In genomic region chr10:132062641-132063390, GRCh38 we compare ENCODE assay signal across 25 cellular contexts. TPM values are rescaled to one million over a fixed set of nuclear protein-coding genes. Genes with fewer than 3 reads are reported as not detected.
A peak's percentile ranks its signal among the peaks of the same experiment; 100 is the strongest.
DNase-seq lines count a peak whose midpoint lies in the region; ATAC-seq and TF ChIP-seq lines count a peak whose summit lies in the region.
"Had no signal": no experiment of that assay in that cellular context is flagged by ENCODE, and none has a peak within 500 bp of the region (broad histone marks: within the 10 kb centered on the region; RNA-seq: fewer than 3 reads in every experiment).

No MANE protein-coding gene starts in this region.

- no peaks in the 10 kb centered on the region for H3K9me3 ChIP-seq in BLaER1
- no peaks in the 10 kb centered on the region for H3K9me3 ChIP-seq in Caco-2
- H3K9me3 ChIP-seq: ascending aorta, HAP-1, thoracic aorta had no signal

- no peaks in the 10 kb centered on the region for H3K36me3 Mint-ChIP-seq in stimulated activated naive B cell treated with anti-CD40 and anti-IgM and Interleukin-4, amounts not matched to agents 10 μg/mL and 1 μg/mL and 100 μg/mL, for 72 hours
- H3K36me3 Mint-ChIP-seq in Caco-2 (ENCODE audit: insufficient read depth, unreplicated experiment): no peaks in the 10 kb centered on the region
- H3K36me3 Mint-ChIP-seq: activated naive CD8-positive, alpha-beta T cell treated with anti-CD3 and anti-CD28 coated beads for 36 hours had no signal

- POLR2A ChIA-PET in Caco-2 (lab: Charles Lee): no interaction called here

- H3K36me3 ChIP-seq in BLaER1 (no peaks in the 10 kb centered on the region), H7 (replicated peaks; ENCODE audit: control insufficient read depth, insufficient read depth, low read length) (no peaks in the 10 kb centered on the region), Caco-2 (ENCODE audit: control insufficient read depth, insufficient read depth, low read length) (no peaks in the 10 kb centered on the region)
- H3K36me3 ChIP-seq: ascending aorta, HAP-1, thoracic aorta had no signal

- no TSS peak for BruUV-seq in Caco-2 (replicated peaks; lab: Mats Ljungman, UMichigan)

- no peak for ATAC-seq in stimulated activated naive B cell treated with anti-CD40 and anti-IgM and Interleukin-4, amounts not matched to agents 10 μg/mL and 1 μg/mL and 100 μg/mL, for 72 hours (replicated peaks)
- no peak for ATAC-seq in GM18858 (IDR thresholded peaks at IDR 0.05; ENCODE audit: unreplicated experiment)

- no peak overlapping the region for H3K4me3 ChIP-seq in BLaER1
- no peak overlapping the region for H3K4me3 ChIP-seq in H7 (ENCODE audit: insufficient read depth, low read depth, low read length)
- peak overlapping the region in 10 of 59 donors; percentile 15 to 84 (median 72) for H3K4me3 ChIP-seq in dorsolateral prefrontal cortex
- no peak overlapping the region for H3K4me3 ChIP-seq in Caco-2 (ENCODE audit: low read depth, low read length)
- H3K4me3 ChIP-seq: ascending aorta, HAP-1, lung, PC-9, skin epidermis, thoracic aorta had no signal

- peak overlapping the region; percentile 59 for H3K27ac Mint-ChIP-seq in stimulated activated naive B cell treated with anti-CD40 and anti-IgM and Interleukin-4, amounts not matched to agents 10 μg/mL and 1 μg/mL and 100 μg/mL, for 72 hours
- H3K27ac Mint-ChIP-seq in Caco-2 (ENCODE audit: unreplicated experiment): no peak overlapping the region
- H3K27ac Mint-ChIP-seq: activated naive CD8-positive, alpha-beta T cell treated with anti-CD3 and anti-CD28 coated beads for 36 hours; activated T-cell treated with anti-CD3 and anti-CD28 coated beads, Interleukin-2, amount 50 U/mL, for 24 hours; dendritic cell treated with granulocyte-macrophage colony-stimulating factor and Interleukin-4, amounts not matched to agents 40 ng/mL and 50 ng/mL, for 4 days; endodermal cell; nephron had no signal

- H3K4me1 ChIP-seq in BLaER1 (peaks cover 62% of the 10 kb centered on the region), Caco-2 (no peaks in the 10 kb centered on the region; the same call in 1 of the 2 replicates)
- H3K4me1 ChIP-seq: ascending aorta had no signal

- no peak overlapping the region for H3K9ac ChIP-seq in BLaER1

- TF ChIP-seq CTCF in dorsolateral prefrontal cortex (IDR thresholded peaks at IDR 0.05 in 54 of 56, conservative IDR thresholded peaks at IDR 0.05 in 2 of 56; ENCODE audit: low read depth in 1 of 56, partially characterized antibody in 56 of 56): no peak
- TF ChIP-seq CTCF in Caco-2 (IDR thresholded peaks at IDR 0.05; ENCODE audit: insufficient read depth in 1 of 2, low read depth in 1 of 2, low read length in 1 of 2, severe bottlenecking in 1 of 2, unreplicated experiment in 1 of 2): no peak

- no peak overlapping the region for H3K4me3 Mint-ChIP-seq in stimulated activated naive B cell treated with anti-CD40 and anti-IgM and Interleukin-4, amounts not matched to agents 10 μg/mL and 1 μg/mL and 100 μg/mL, for 72 hours
- H3K4me3 Mint-ChIP-seq in Caco-2 (ENCODE audit: unreplicated experiment): no peak overlapping the region
- H3K4me3 Mint-ChIP-seq: activated naive CD8-positive, alpha-beta T cell treated with anti-CD3 and anti-CD28 coated beads for 36 hours; activated T-cell treated with anti-CD3 and anti-CD28 coated beads, Interleukin-2, amount 50 U/mL, for 24 hours; dendritic cell treated with granulocyte-macrophage colony-stimulating factor and Interleukin-4, amounts not matched to agents 40 ng/mL and 50 ng/mL, for 4 days; endodermal cell had no signal

- peaks cover 24% of the 10 kb centered on the region for H3K27me3 ChIP-seq in BLaER1
- H3K27me3 ChIP-seq in H7 (ENCODE audit: control insufficient read depth, insufficient read depth, low read length): no peaks in the 10 kb centered on the region
- no peaks in the 10 kb centered on the region for H3K27me3 ChIP-seq in dorsolateral prefrontal cortex
- H3K27me3 ChIP-seq in Caco-2 (replicated peaks; ENCODE audit: control insufficient read depth, insufficient read depth, low read length): no peaks in the 10 kb centered on the region
- H3K27me3 ChIP-seq: ascending aorta had no signal

- intact Hi-C loops in dorsolateral prefrontal cortex (cut with DNase I) (loop anchor here in 1 of 2 donors (5.0 kb wide), 2 partner anchors 81 to 584 kb away; partner anchors contain the start of gene BNIP3), Caco-2 (cut with micrococcal nuclease; ENCODE audit: unreplicated experiment) (no loop called here)

- peak overlapping the region; percentile 69 for H3K4me2 ChIP-seq in BLaER1
- H3K4me2 ChIP-seq: PC-9 had no signal

- peaks cover 14 to 39% of the 10 kb centered on the region in 2 donors for H3K27me3 Mint-ChIP-seq in stimulated activated naive B cell treated with anti-CD40 and anti-IgM and Interleukin-4, amounts not matched to agents 10 μg/mL and 1 μg/mL and 100 μg/mL, for 72 hours
- peaks cover 16% of the 10 kb centered on the region for H3K27me3 Mint-ChIP-seq in Caco-2 (ENCODE audit: insufficient read depth, unreplicated experiment)

- H3K4me1 Mint-ChIP-seq in stimulated activated naive B cell treated with anti-CD40 and anti-IgM and Interleukin-4, amounts not matched to agents 10 μg/mL and 1 μg/mL and 100 μg/mL, for 72 hours: peaks cover 5 to 9% of the 10 kb centered on the region in 2 donors
- no peaks in the 10 kb centered on the region for H3K4me1 Mint-ChIP-seq in Caco-2 (ENCODE audit: low read depth, unreplicated experiment)

- H3K27ac ChIP-seq in BLaER1: no peak overlapping the region
- H3K27ac ChIP-seq in dorsolateral prefrontal cortex: peak overlapping the region; percentile 92 to 100 (median 98)
- H3K27ac ChIP-seq: ascending aorta, PC-9, skin epidermis, thoracic aorta had no signal

- DNase-seq in H7 (peak; percentile 36), dorsolateral prefrontal cortex (peak in 2 of 10 donors; percentile 25 to 32), Caco-2 (no peak), MV-4-11 (lab: John Stamatoyannopoulos, UW) (no peak)
- DNase-seq in stimulated activated naive B cell treated with anti-CD40 and anti-IgM and Interleukin-4, amounts not matched to agents 10 μg/mL and 1 μg/mL and 100 μg/mL, for 72 hours: no peak
- DNase-seq: activated naive CD8-positive, alpha-beta T cell treated with anti-CD3 and anti-CD28 coated beads for 36 hours; activated T-cell treated with anti-CD3 and anti-CD28 coated beads, Interleukin-2, amount 50 U/mL, for 24 hours; endodermal cell; glutamatergic neuron; NCI-H1417 treated with DMSO at 0.1 percent for 48 hours; NCI-H2029 treated with DMSO at 0.1 percent for 48 hours; NCI-H2227 treated with DMSO at 0.1 percent for 48 hours; NCI-H526 treated with DMSO at 0.1 percent for 48 hours; PC-9; Right ventricle myocardium superior; stimulated activated naive CD4-positive, alpha-beta T cell had no signal

- CTCF ChIA-PET in Caco-2 (lab: Charles Lee): no interaction called here

- peaks cover 6% of the 10 kb centered on the region for H4K20me1 ChIP-seq in BLaER1

- H3K9me3 Mint-ChIP-seq in stimulated activated naive B cell treated with anti-CD40 and anti-IgM and Interleukin-4, amounts not matched to agents 10 μg/mL and 1 μg/mL and 100 μg/mL, for 72 hours: peaks cover 0 to 1% of the 10 kb centered on the region in 2 donors
- no peaks in the 10 kb centered on the region for H3K9me3 Mint-ChIP-seq in Caco-2 (ENCODE audit: unreplicated experiment)
- H3K9me3 Mint-ChIP-seq: activated naive CD8-positive, alpha-beta T cell treated with anti-CD3 and anti-CD28 coated beads for 36 hours; activated T-cell treated with anti-CD3 and anti-CD28 coated beads, Interleukin-2, amount 50 U/mL, for 24 hours; dendritic cell treated with granulocyte-macrophage colony-stimulating factor and Interleukin-4, amounts not matched to agents 40 ng/mL and 50 ng/mL, for 4 days; endodermal cell; nephron had no signal

RNA-seq across cellular contexts. Expression of gene JAKMIP3, which starts 2.9 kb away (rescaled TPM):
- total RNA-seq in H7 (2014; rRNA removed; shearing (Covaris generic)): 0.42 and 0.63 TPM in 2 replicates
- total RNA-seq in dorsolateral prefrontal cortex: 10 to 100 TPM; 18.7 to 66.0 (median 31.7) TPM
- total RNA-seq in Caco-2 (2022): 0.50 and 0.53 TPM in 2 replicates
- total RNA-seq: ascending aorta had no signal

Comparison
In these comparisons a context has a peak if more than half of its experiments do, and no peak if none do; other contexts are left out.
1. RNA of gene JAKMIP3, which starts 2.9 kb away (total RNA-seq): 18.7 to 66.0 TPM in dorsolateral prefrontal cortex; 0.50 to 0.53 TPM in Caco-2 and 0.42 to 0.63 TPM in H7; every median in the first group is over 10 times any median in the second.